In genomic region chr1:93179886-93180722, GRCh38 we compare ENCODE assay signal across 8 cellular contexts. TPM values are rescaled to one million over a fixed set of nuclear protein-coding genes. Genes with fewer than 3 reads are reported as not detected.
DNase-seq lines count a peak whose midpoint lies in the region; ATAC-seq and FAIRE-seq lines count a peak whose summit lies in the region.

Gene TMED5 (minus strand): TSS chr1:93180413. CDS start chr1:93180242, 171 bp downstream.

- ATAC-seq in GM21367 (IDR thresholded peaks at IDR 0.05; ENCODE audit: unreplicated experiment): peak; percentile 78
- ATAC-seq in effector memory CD8-positive, alpha-beta T cell (replicated peaks): peak; percentile 77

- peak within 1 kb of the TSS; percentile 88 to 99 for H3K4me3 Mint-ChIP-seq in effector memory CD8-positive, alpha-beta T cell

- H3K9me3 Mint-ChIP-seq in effector memory CD8-positive, alpha-beta T cell: no peaks in the 10 kb centered on the region

- peak within 1 kb of the TSS; percentile 97 for H3K27ac Mint-ChIP-seq in effector memory CD8-positive, alpha-beta T cell

- H3K4me1 Mint-ChIP-seq in effector memory CD8-positive, alpha-beta T cell (ENCODE audit: low read depth in 2 of 2): peaks cover 22 to 31% of the 10 kb centered on the region in 2 donors

- H3K27me3 Mint-ChIP-seq in effector memory CD8-positive, alpha-beta T cell: no peaks in the 10 kb centered on the region

- DNase-seq in Caki2 (ENCODE audit: low read depth): peak; percentile 97
- peak; percentile 85 for DNase-seq in HTR-8/SVneo (ENCODE audit: insufficient read length, low spot score)
- DNase-seq in NOMO-1 treated with DMSO at 0.1 percent for 48 hours (lab: John Stamatoyannopoulos, UW; ENCODE audit: unreplicated experiment): peak; percentile 98
- peak; percentile 87 to 91 for DNase-seq in activated CD8-positive, alpha-beta memory T cell treated with anti-CD3 and anti-CD28 coated beads for 4 hours (ENCODE audit: low read depth in 2 of 2)
- DNase-seq in effector memory CD8-positive, alpha-beta T cell: peak; percentile 94 to 96 (median 95)
- peak; percentile 99 for DNase-seq in medulla oblongata (ENCODE audit: extremely low spot score)
- peak; percentile 93 for DNase-seq in stimulated activated CD8-positive, alpha-beta memory T cell treated with anti-CD3 and anti-CD28 coated beads, Interleukin-12 subunit alpha, Interleukin-12 subunit beta, amount 100 ng/mL, for 1 hour (ENCODE audit: low read depth)

- peaks cover 36% of the 10 kb centered on the region for H3K36me3 Mint-ChIP-seq in effector memory CD8-positive, alpha-beta T cell (ENCODE audit: insufficient read depth)

- peak; percentile 96 for FAIRE-seq in HTR-8/SVneo (lab: Jason Lieb, UNC)

- in situ Hi-C loops in Caki2 (cut with HindIII; ENCODE audit: low pct_unique_long_range_greater_than_20kb, low sequenced_read_pairs): no loop called here

RNA-seq across cellular contexts. Expression of gene TMED5, which starts in this region (rescaled TPM):
- 5.8 and 17.3 TPM in 2 replicates for total RNA-seq in Caki2 (2014; rRNA removed; shearing (Covaris generic); ENCODE audit: low replicate concordance)

Comparison
In these comparisons a context has a peak if more than half of its experiments do, and no peak if none do; other contexts are left out.
1. Peak in every context shown above with its lines: DNase-seq and ATAC-seq.